ENCODE assay signal across 11 cellular contexts in genomic region chr16:71246309-71246708, GRCh38.
"Had no signal": no experiment of that assay in that cellular context is flagged by ENCODE, and none has a peak within 500 bp of the region (broad histone marks: within the 10 kb centered on the region; RNA-seq: fewer than 3 reads in every experiment).

No MANE protein-coding gene starts in this region.

- ATAC-seq: GM23338, HCT116 had no signal

- H3K27ac ChIP-seq: GM23248 had no signal

- H3K4me1 ChIP-seq: HAP-1 had no signal

- H3K4me2 ChIP-seq: GM23338 had no signal

- H3K27ac Mint-ChIP-seq: GM23338, H9, HFFc6 had no signal

- FAIRE-seq: H1, H54 had no signal

- H2AFZ ChIP-seq: GM23248, GM23338 had no signal

- H3K9ac ChIP-seq: GM23248 had no signal

- DNase-seq: GM23248, GOT3, H7, H9, HCEC 1CT, HFFc6 had no signal

- H3K4me3 ChIP-seq: GM23248, GM23338, HAP-1 had no signal

- H3K4me3 Mint-ChIP-seq: GM23338, H9, HFFc6 had no signal

- H3K36me3 ChIP-seq: HAP-1 had no signal

- H3K9me3 Mint-ChIP-seq: GM23338, H9, HFFc6 had no signal

- H3K9me3 ChIP-seq: HAP-1 had no signal
